10 cellular contexts compared by ENCODE assay signal in the genomic region with DNA sequence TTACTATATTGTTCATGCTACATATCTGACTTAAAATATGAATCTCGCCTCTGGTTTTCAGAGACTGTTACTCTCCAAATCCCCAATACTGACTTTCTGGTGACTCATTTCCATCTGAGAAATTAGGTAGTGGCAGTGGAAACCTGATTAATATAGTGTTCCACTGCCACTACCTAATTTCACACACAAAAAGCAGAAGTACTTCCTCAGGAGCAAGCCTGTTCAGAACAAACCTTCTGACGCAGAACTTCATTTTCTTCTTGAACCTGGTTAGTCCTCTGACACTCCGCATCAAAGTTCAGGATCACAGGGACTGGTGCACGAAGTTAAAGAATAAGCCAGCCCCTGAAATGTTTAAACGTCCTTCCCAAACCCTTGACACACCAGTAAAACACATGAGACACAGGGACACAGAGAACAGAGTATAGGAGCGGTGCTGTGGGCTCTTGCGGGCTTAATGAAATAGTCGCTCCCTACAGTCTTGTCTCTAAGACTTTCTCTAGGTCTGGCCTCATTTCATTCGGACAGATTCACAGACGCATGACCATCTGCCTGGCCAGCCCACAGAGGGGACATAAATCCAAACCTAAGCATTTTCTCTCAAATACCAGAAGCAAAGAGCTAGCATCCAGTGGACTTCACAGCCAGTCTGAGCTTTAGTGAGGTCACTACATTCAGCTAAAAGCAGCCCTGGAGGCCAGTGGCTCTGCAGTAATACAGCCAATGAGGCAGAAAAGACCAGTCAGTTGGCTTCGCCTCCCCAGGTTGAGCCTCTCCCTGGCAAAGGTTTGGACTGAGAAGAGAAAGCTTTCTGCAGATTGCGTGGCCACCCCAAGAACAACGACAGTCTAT. TPM values are rescaled to one million over a fixed set of nuclear protein-coding genes. Genes with fewer than 3 reads are reported as not detected.
DNase-seq lines count a peak whose midpoint lies in the region; ATAC-seq, FAIRE-seq and TF ChIP-seq lines count a peak whose summit lies in the region.
"Had no signal": no experiment of that assay in that cellular context is flagged by ENCODE, and none has a peak within 500 bp of the region (broad histone marks: within the 10 kb centered on the region; RNA-seq: fewer than 3 reads in every experiment).

No MANE protein-coding gene starts in this region.

- peak overlapping the region in 1 of 3 donors; percentile 37 for H3K27ac Mint-ChIP-seq in CD4-positive, CD25-positive, alpha-beta regulatory T cell
- no peak overlapping the region for H3K27ac Mint-ChIP-seq in central memory CD8-positive, alpha-beta T cell (ENCODE audit: low read depth)

- no peak for DNase-seq in CD4-positive, CD25-positive, alpha-beta regulatory T cell
- peak; percentile 44 for DNase-seq in GM19239 (ENCODE audit: insufficient read length, low spot score)
- no peak for DNase-seq in central memory CD8-positive, alpha-beta T cell (ENCODE audit: low spot score in 2 of 2)
- DNase-seq in NCI-H2196 treated with DMSO at 0.1 percent for 48 hours (lab: John Stamatoyannopoulos, UW; ENCODE audit: unreplicated experiment) = no peak
- no peak for DNase-seq in transverse colon
- DNase-seq in NCI-H510A treated with DMSO at 0.1 percent for 48 hours (lab: John Stamatoyannopoulos, UW) = no peak
- DNase-seq: NCI-H774; stimulated activated CD4-positive, alpha-beta T cell treated with anti-CD3 and anti-CD28 coated beads, Interleukin-4, amount 100 ng/mL, for 24 hours had no signal

- H3K36me3 ChIP-seq in CD4-positive, CD25-positive, alpha-beta regulatory T cell (ENCODE audit: control insufficient read depth, insufficient read depth, low read length) = peaks cover 24% of the 10 kb centered on the region
- H3K36me3 ChIP-seq in transverse colon = peaks cover 0 to 9% (median 1%) of the 10 kb centered on the region in 4 donors

- no peak for TF ChIP-seq EP300 in transverse colon (IDR thresholded peaks at IDR 0.05; ENCODE audit: low read depth)

- peaks cover 23% of the 10 kb centered on the region for H3K36me3 Mint-ChIP-seq in CD4-positive, CD25-positive, alpha-beta regulatory T cell
- H3K36me3 Mint-ChIP-seq in central memory CD8-positive, alpha-beta T cell (ENCODE audit: insufficient read depth) = peaks cover 15% of the 10 kb centered on the region

- peak overlapping the region in 3 of 4 donors; percentile 26 to 94 (median 73) for H3K4me3 Mint-ChIP-seq in CD4-positive, CD25-positive, alpha-beta regulatory T cell
- peak overlapping the region; percentile 2 for H3K4me3 Mint-ChIP-seq in central memory CD8-positive, alpha-beta T cell

- H3K4me3 ChIP-seq in CD4-positive, CD25-positive, alpha-beta regulatory T cell (ENCODE audit: low read depth, low read length) = no peak overlapping the region
- H3K4me3 ChIP-seq in transverse colon = no peak overlapping the region

- H3K9me3 Mint-ChIP-seq in CD4-positive, CD25-positive, alpha-beta regulatory T cell = no peaks in the 10 kb centered on the region
- no peaks in the 10 kb centered on the region for H3K9me3 Mint-ChIP-seq in central memory CD8-positive, alpha-beta T cell

- no peaks in the 10 kb centered on the region for H3K27me3 ChIP-seq in CD4-positive, CD25-positive, alpha-beta regulatory T cell (ENCODE audit: control insufficient read depth, insufficient read depth, low read length)
- H3K27me3 ChIP-seq in transverse colon = no peaks in the 10 kb centered on the region

- in situ Hi-C loops in transverse colon (cut with MboI; ENCODE audit: low pct_ligation_motif_present in 1 of 4, low pct_unique_long_range_greater_than_20kb in 1 of 4, low sequenced_read_pairs in 3 of 4) = no loop called here

- H3K27me3 Mint-ChIP-seq in CD4-positive, CD25-positive, alpha-beta regulatory T cell = no peaks in the 10 kb centered on the region
- H3K27me3 Mint-ChIP-seq in central memory CD8-positive, alpha-beta T cell = no peaks in the 10 kb centered on the region

- no peak for ATAC-seq in CD4-positive, CD25-positive, alpha-beta regulatory T cell (ENCODE audit: low read depth in 2 of 2)
- ATAC-seq in HG03066 (IDR thresholded peaks at IDR 0.05; ENCODE audit: low read depth, unreplicated experiment) (peak; percentile 29), GM21737 (IDR thresholded peaks at IDR 0.05; ENCODE audit: unreplicated experiment) (no peak)
- no peak for ATAC-seq in central memory CD8-positive, alpha-beta T cell (replicated peaks; ENCODE audit: extremely low read depth, poor library complexity, severe bottlenecking)

- FAIRE-seq in GM19239 (lab: Jason Lieb, UNC) = peak; percentile 76

- no peaks in the 10 kb centered on the region for H3K9me3 ChIP-seq in CD4-positive, CD25-positive, alpha-beta regulatory T cell (ENCODE audit: control insufficient read depth in 2 of 2, low read length in 2 of 2)
- H3K9me3 ChIP-seq in transverse colon = no peaks in the 10 kb centered on the region

- TF ChIP-seq CTCF in transverse colon (IDR thresholded peaks at IDR 0.05) = no peak

- intact Hi-C loops in transverse colon (cut with DNase I; ENCODE audit: low total_unique reads) = no loop called here

- H3K27ac ChIP-seq in CD4-positive, CD25-positive, alpha-beta regulatory T cell (ENCODE audit: insufficient read depth, low read length, poor library complexity, severe bottlenecking) = no peak overlapping the region
- no peak overlapping the region for H3K27ac ChIP-seq in transverse colon

- no peak for TF ChIP-seq POLR2A in transverse colon (IDR thresholded peaks at IDR 0.05)

- H3K4me1 ChIP-seq in CD4-positive, CD25-positive, alpha-beta regulatory T cell (ENCODE audit: control insufficient read depth, insufficient read depth, low read length, poor library complexity, severe bottlenecking) = peaks cover 17% of the 10 kb centered on the region
- H3K4me1 ChIP-seq in transverse colon = peaks cover 0 to 15% (median 8%) of the 10 kb centered on the region in 4 donors

- 82 to 92% methylated on average over 8 to 13 of the region's 13 CpGs for WGBS in transverse colon (ENCODE audit: low coverage in 1 of 2), 2 donors

- H3K4me1 Mint-ChIP-seq in CD4-positive, CD25-positive, alpha-beta regulatory T cell = peaks cover 30 to 66% (median 40%) of the 10 kb centered on the region in 4 donors
- H3K4me1 Mint-ChIP-seq in central memory CD8-positive, alpha-beta T cell = peaks cover 40% of the 10 kb centered on the region

RNA-seq across cellular contexts. Expression of gene WDR91, which starts 4.2 kb away (rescaled TPM):
- total RNA-seq in CD4-positive, CD25-positive, alpha-beta regulatory T cell = 34.9 TPM
- polyA plus RNA-seq in CD4-positive, CD25-positive, alpha-beta regulatory T cell = 1 to 10 TPM; 3.4 to 4.7 (median 4.2) TPM
- 10 to 100 TPM in 2 of 4 donors, 1 to 10 TPM in 2; 6.7 to 19.9 (median 12.6) TPM for total RNA-seq in transverse colon

RNA-seq across cellular contexts. Expression of gene STRA8, which starts 26.5 kb away (rescaled TPM):
- not detected for total RNA-seq in CD4-positive, CD25-positive, alpha-beta regulatory T cell
- polyA plus RNA-seq in CD4-positive, CD25-positive, alpha-beta regulatory T cell = not detected
- not detected for total RNA-seq in transverse colon

RNA-seq across cellular contexts. Expression of gene CYREN, which starts 36.6 kb away (rescaled TPM):
- 20.1 TPM for total RNA-seq in CD4-positive, CD25-positive, alpha-beta regulatory T cell
- polyA plus RNA-seq in CD4-positive, CD25-positive, alpha-beta regulatory T cell = 10 to 100 TPM; 25.3 to 39.8 (median 33.2) TPM
- 10 to 100 TPM; 30.8 to 88.3 (median 37.8) TPM for total RNA-seq in transverse colon

RNA-seq across cellular contexts. Expression of gene TMEM140, which starts 59.2 kb away (rescaled TPM):
- total RNA-seq in CD4-positive, CD25-positive, alpha-beta regulatory T cell = 44.7 TPM
- 10 to 100 TPM; 18.9 to 39.3 (median 30.3) TPM for polyA plus RNA-seq in CD4-positive, CD25-positive, alpha-beta regulatory T cell
- total RNA-seq in transverse colon = 10 to 100 TPM in 3 of 4 donors, 1 to 10 TPM in 1; 4.8 to 36.3 (median 28.9) TPM
